In genomic region chr2:150639917-150640538, GRCh38 we compare ENCODE assay signal across 17 cellular contexts.
DNase-seq lines count a peak whose midpoint lies in the region; ATAC-seq and TF ChIP-seq lines count a peak whose summit lies in the region.
"Had no signal": no experiment of that assay in that cellular context is flagged by ENCODE, and none has a peak within 500 bp of the region (broad histone marks: within the 10 kb centered on the region; RNA-seq: fewer than 3 reads in every experiment).

No MANE protein-coding gene starts in this region.

- no peak for ATAC-seq in GM21360 (IDR thresholded peaks at IDR 0.05; ENCODE audit: unreplicated experiment)
- no peak for ATAC-seq in GM19395 (IDR thresholded peaks at IDR 0.05; ENCODE audit: unreplicated experiment)
- ATAC-seq: HCT116 had no signal

- H3K27ac ChIP-seq in OCI-LY3 (ENCODE audit: low read length), result no peak overlapping the region
- peak overlapping the region; percentile 26 for H3K27ac ChIP-seq in rectal smooth muscle tissue (ENCODE audit: low read depth, low read length)

- H3K27me3 ChIP-seq in OCI-LY3 (ENCODE audit: low read depth, low read length) (no peaks in the 10 kb centered on the region), rectal smooth muscle tissue (ENCODE audit: control insufficient read depth, insufficient read depth, low read length) (no peaks in the 10 kb centered on the region)
- H3K27me3 ChIP-seq: breast epithelium, stomach had no signal

- no peak overlapping the region; the same call in 1 of the 2 replicates for H3K4me2 ChIP-seq in OCI-LY3 (ENCODE audit: low read length)

- peak; percentile 79 for DNase-seq in DMS79 treated with DMSO at 0.1 percent for 48 hours (lab: John Stamatoyannopoulos, UW)
- DNase-seq in fibroblast of the aortic adventitia (ENCODE audit: low read depth), result peak; percentile 77
- DNase-seq in NCI-H69 (lab: John Stamatoyannopoulos, UW), result no peak
- DNase-seq in KG1 (lab: John Stamatoyannopoulos, UW), result no peak
- DNase-seq: activated CD4-positive, CD25-positive, alpha-beta regulatory T cell treated with anti-CD3 and anti-CD28 coated beads, Interleukin-2, amount 50 U/mL, for 72 hours; activated CD8-positive, alpha-beta memory T cell treated with anti-CD3 and anti-CD28 coated beads, Interleukin-2, amount 50 U/mL, for 4 hours; activated naive CD4-positive, alpha-beta T cell treated with anti-CD3 and anti-CD28 coated beads for 36 hours; Caco-2; GF-D8; mesendoderm; stomach had no signal

- peak overlapping the region; percentile 39; the same call in 1 of the 2 replicates for H2AFZ ChIP-seq in OCI-LY3 (ENCODE audit: low read depth, low read length)

- H4K20me1 ChIP-seq in OCI-LY3 (ENCODE audit: insufficient read depth, low read length), result no peaks in the 10 kb centered on the region

- H3K4me1 ChIP-seq in OCI-LY3 (ENCODE audit: low read length), result no peaks in the 10 kb centered on the region
- H3K4me1 ChIP-seq in rectal smooth muscle tissue (ENCODE audit: control insufficient read depth, insufficient read depth, low read length), result no peaks in the 10 kb centered on the region
- H3K4me1 ChIP-seq: breast epithelium had no signal

- H3K9ac ChIP-seq in OCI-LY3 (ENCODE audit: low read length) (no peak overlapping the region), rectal smooth muscle tissue (ENCODE audit: low read length) (no peak overlapping the region)

- H3K4me3 ChIP-seq in OCI-LY3 (ENCODE audit: low read length) (no peak overlapping the region), fibroblast of the aortic adventitia (ENCODE audit: low read depth, low read length) (peak overlapping the region; percentile 15), rectal smooth muscle tissue (ENCODE audit: low read length) (no peak overlapping the region)
- H3K4me3 ChIP-seq: stomach had no signal

- no peaks in the 10 kb centered on the region for H3K9me3 ChIP-seq in OCI-LY3 (ENCODE audit: insufficient read depth, low read length)
- H3K9me3 ChIP-seq: breast epithelium, Caco-2, stomach had no signal

- no peak for TF ChIP-seq CTCF in OCI-LY3 (IDR thresholded peaks at IDR 0.05; ENCODE audit: low read depth, low read length)
- no peak for TF ChIP-seq CTCF in fibroblast of the aortic adventitia (IDR thresholded peaks at IDR 0.05; ENCODE audit: insufficient read depth, low read length)

- H3K36me3 ChIP-seq in OCI-LY3 (replicated peaks; ENCODE audit: low read depth, low read length) (no peaks in the 10 kb centered on the region), rectal smooth muscle tissue (ENCODE audit: control insufficient read depth, insufficient read depth, low read length) (no peaks in the 10 kb centered on the region)
- H3K36me3 ChIP-seq: breast epithelium, stomach had no signal

- no peaks in the 10 kb centered on the region for H3K79me2 ChIP-seq in OCI-LY3 (ENCODE audit: low read length)

Comparison
In these comparisons a context has a peak if more than half of its experiments do, and no peak if none do; other contexts are left out.
1. DNase-seq: peak in DMS79 treated with DMSO at 0.1 percent for 48 hours (single experiment) and fibroblast of the aortic adventitia (single experiment); none in NCI-H69 (single experiment) and KG1 (single experiment).